17 cellular contexts compared by ENCODE assay signal in the genomic region with DNA sequence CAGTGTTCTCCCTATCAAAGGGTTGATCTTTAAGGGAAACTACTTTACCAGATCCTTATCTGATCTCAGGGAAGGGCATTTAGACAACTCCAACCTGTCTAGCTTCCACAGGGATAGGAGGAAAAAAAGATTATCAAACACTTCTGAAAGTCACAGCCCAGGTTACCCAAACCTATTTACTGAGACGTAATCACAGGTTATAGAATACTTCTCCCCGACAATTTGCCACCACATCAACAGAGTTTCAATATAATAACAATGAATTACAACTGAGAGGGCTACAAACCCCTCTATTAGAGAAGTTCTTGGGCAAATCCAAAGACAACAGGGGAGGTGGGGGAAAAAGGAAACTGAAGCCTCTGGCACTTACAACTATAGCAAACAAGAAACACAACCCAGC. TPM values are rescaled to one million over a fixed set of nuclear protein-coding genes. Genes with fewer than 3 reads are reported as not detected.
DNase-seq lines count a peak whose midpoint lies in the region; ATAC-seq, FAIRE-seq and TF ChIP-seq lines count a peak whose summit lies in the region.
"Had no signal": no experiment of that assay in that cellular context is flagged by ENCODE, and none has a peak within 500 bp of the region (broad histone marks: within the 10 kb centered on the region; RNA-seq: fewer than 3 reads in every experiment).

No MANE protein-coding gene starts in this region.

- no peak overlapping the region for H3K4me3 Mint-ChIP-seq in GM23338
- H3K4me3 Mint-ChIP-seq: CD14-positive monocyte; CD8-positive, alpha-beta T cell; H9 had no signal

- no peak for FAIRE-seq in D721Med (lab: Jason Lieb, UNC)
- FAIRE-seq: A549, HepG2 had no signal

- H3K9me3 Mint-ChIP-seq in GM23338: no peaks in the 10 kb centered on the region; the same call in 2 of the 3 replicates
- H3K9me3 Mint-ChIP-seq: CD8-positive, alpha-beta T cell had no signal

- POLR2A ChIA-PET in PC-9 (lab: Charles Lee; ENCODE audit: unreplicated experiment): interaction anchor here (0.6 kb wide), 1 partner anchor 653 kb away, joined by 3 read pairs; no protein-coding TSS in a partner anchor

- H4K20me1 ChIP-seq in GM23338 (replicated peaks; ENCODE audit: insufficient read depth) (no peaks in the 10 kb centered on the region), PC-9 (ENCODE audit: insufficient read depth) (no peaks in the 10 kb centered on the region)

- H3K27ac ChIP-seq in GM23338 (ENCODE audit: low read depth) (no peak overlapping the region), PC-9 (no peak overlapping the region), parathyroid adenoma (no peak overlapping the region)
- H3K27ac ChIP-seq: A549 had no signal

- H3K9me3 ChIP-seq in PC-9 (ENCODE audit: insufficient read depth, low read depth) (no peaks in the 10 kb centered on the region), parathyroid adenoma (ENCODE audit: control insufficient read depth, low read length) (no peaks in the 10 kb centered on the region)
- H3K9me3 ChIP-seq: A549, BE2C had no signal

- CTCF ChIA-PET in PC-9 (lab: Charles Lee): no interaction called here

- H3K4me1 ChIP-seq in GM23338 (ENCODE audit: insufficient read depth) (no peaks in the 10 kb centered on the region), PC-9 (replicated peaks; ENCODE audit: insufficient read depth) (no peaks in the 10 kb centered on the region), parathyroid adenoma (peaks cover 8% of the 10 kb centered on the region)
- H3K4me1 ChIP-seq: A549, BE2C had no signal

- H3F3A ChIP-seq in GM23338 (replicated peaks; ENCODE audit: low read depth) (no peaks in the 10 kb centered on the region), PC-9 (ENCODE audit: insufficient read depth, low read depth) (no peaks in the 10 kb centered on the region)

- intact Hi-C loops in PC-9 (cut with micrococcal nuclease; ENCODE audit: unreplicated experiment): no loop called here

- H3K79me2 ChIP-seq in GM23338 (replicated peaks; ENCODE audit: insufficient read depth) (no peaks in the 10 kb centered on the region), PC-9 (ENCODE audit: low read depth) (no peaks in the 10 kb centered on the region), parathyroid adenoma (no peaks in the 10 kb centered on the region)

- H3K36me3 ChIP-seq in GM23338 (ENCODE audit: insufficient read depth) (no peaks in the 10 kb centered on the region), PC-9 (ENCODE audit: low read depth) (no peaks in the 10 kb centered on the region), parathyroid adenoma (ENCODE audit: control insufficient read depth, insufficient read depth, low read length) (no peaks in the 10 kb centered on the region)
- H3K36me3 ChIP-seq: BE2C had no signal

- BruUV-seq in PC-9 (replicated peaks; lab: Mats Ljungman, UMichigan): no TSS peak

- TF ChIP-seq CTCF in GM23338 (conservative IDR thresholded peaks at IDR 0.05; ENCODE audit: low read depth in 2 of 2) (no peak), LNCaP clone FGC (IDR thresholded peaks at IDR 0.05; ENCODE audit: control insufficient read depth, extremely low read depth, insufficient read depth) (no peak), PC-9 (conservative IDR thresholded peaks at IDR 0.05) (no peak), parathyroid adenoma (IDR thresholded peaks at IDR 0.05) (no peak), D721Med (IDR thresholded peaks at IDR 0.05; ENCODE audit: insufficient read depth, missing control alignments) (no peak)

- H3K27me3 Mint-ChIP-seq in GM23338 (ENCODE audit: insufficient read depth, low read depth, poor library complexity): peaks cover 1% of the 10 kb centered on the region

- H2AFZ ChIP-seq in GM23338 (peak overlapping the region; percentile 25; the same call in 1 of the 2 replicates), PC-9 (no peak overlapping the region), parathyroid adenoma (peak overlapping the region; percentile 0)

- no peaks in the 10 kb centered on the region for H3K27me3 ChIP-seq in GM23338 (ENCODE audit: insufficient read depth)
- no peaks in the 10 kb centered on the region for H3K27me3 ChIP-seq in PC-9 (ENCODE audit: insufficient read depth, low read depth)
- H3K27me3 ChIP-seq in parathyroid adenoma (ENCODE audit: control insufficient read depth, insufficient read depth, low read length): no peaks in the 10 kb centered on the region

- no peaks in the 10 kb centered on the region for H3K36me3 Mint-ChIP-seq in GM23338 (ENCODE audit: low read depth)
- H3K36me3 Mint-ChIP-seq: CD14-positive monocyte had no signal

- H3K9ac ChIP-seq in parathyroid adenoma: no peak overlapping the region

- H3K9me2 ChIP-seq in GM23338 (ENCODE audit: insufficient read depth): no peaks in the 10 kb centered on the region
- no peaks in the 10 kb centered on the region for H3K9me2 ChIP-seq in PC-9 (ENCODE audit: insufficient read depth)

- DNase-seq in GM23338 (ENCODE audit: low spot score) (no peak), LNCaP clone FGC (ENCODE audit: low read depth) (peak; percentile 43), PC-9 (no peak), D721Med (ENCODE audit: insufficient read length, low spot score) (no peak), NCI-H226 (no peak)
- DNase-seq: BE2C; CD8-positive, alpha-beta T cell; COR-L47; DND-41; GF-D8; GOT3; H9 had no signal

- peaks cover 2% of the 10 kb centered on the region; the same call in 2 of the 3 replicates for H3K4me1 Mint-ChIP-seq in GM23338
- H3K4me1 Mint-ChIP-seq: CD14-positive monocyte, H9 had no signal

- no peak overlapping the region for H3K4me3 ChIP-seq in GM23338
- peak overlapping the region; percentile 35 for H3K4me3 ChIP-seq in LNCaP clone FGC (ENCODE audit: low read depth, low read length)
- no peak overlapping the region for H3K4me3 ChIP-seq in PC-9
- H3K4me3 ChIP-seq in parathyroid adenoma (ENCODE audit: low read depth, low read length): no peak overlapping the region
- H3K4me3 ChIP-seq: A549 had no signal

- no peak overlapping the region for H3K27ac Mint-ChIP-seq in GM23338
- H3K27ac Mint-ChIP-seq: CD14-positive monocyte; CD8-positive, alpha-beta T cell; H9 had no signal

- H3K4me2 ChIP-seq in GM23338 (no peak overlapping the region), PC-9 (peak overlapping the region; percentile 2; the same call in 1 of the 2 replicates), parathyroid adenoma (ENCODE audit: low read length) (peak overlapping the region; percentile 4)
- H3K4me2 ChIP-seq: A549 had no signal

- ATAC-seq in GM23338 (no peak), GM18909 (IDR thresholded peaks at IDR 0.05; ENCODE audit: poor library complexity, unreplicated experiment) (no peak)
- ATAC-seq: A549; CD8-positive, alpha-beta T cell; HepG2 had no signal

TF ChIP-seq in GM23338, 12 proteins besides CTCF, POLR2A, EP300 and RAD21 (continues in another document):
- TF ChIP-seq EZH2 (IDR thresholded peaks at IDR 0.05; ENCODE audit: low read depth, unreplicated experiment) (no peak), ZNF331 (CRISPR knock-in tag; IDR thresholded peaks at IDR 0.05; ENCODE audit: low read depth) (no peak), JUNB (IDR thresholded peaks at IDR 0.05; ENCODE audit: unreplicated experiment) (no peak), NANOG (IDR thresholded peaks at IDR 0.05; ENCODE audit: borderline replicate concordance) (no peak), ZNF114 (CRISPR knock-in tag; IDR thresholded peaks at IDR 0.05) (no peak), EZH2phosphoT487 (IDR thresholded peaks at IDR 0.05; ENCODE audit: unreplicated experiment) (no peak)
- TF ChIP-seq, protein P1, sequence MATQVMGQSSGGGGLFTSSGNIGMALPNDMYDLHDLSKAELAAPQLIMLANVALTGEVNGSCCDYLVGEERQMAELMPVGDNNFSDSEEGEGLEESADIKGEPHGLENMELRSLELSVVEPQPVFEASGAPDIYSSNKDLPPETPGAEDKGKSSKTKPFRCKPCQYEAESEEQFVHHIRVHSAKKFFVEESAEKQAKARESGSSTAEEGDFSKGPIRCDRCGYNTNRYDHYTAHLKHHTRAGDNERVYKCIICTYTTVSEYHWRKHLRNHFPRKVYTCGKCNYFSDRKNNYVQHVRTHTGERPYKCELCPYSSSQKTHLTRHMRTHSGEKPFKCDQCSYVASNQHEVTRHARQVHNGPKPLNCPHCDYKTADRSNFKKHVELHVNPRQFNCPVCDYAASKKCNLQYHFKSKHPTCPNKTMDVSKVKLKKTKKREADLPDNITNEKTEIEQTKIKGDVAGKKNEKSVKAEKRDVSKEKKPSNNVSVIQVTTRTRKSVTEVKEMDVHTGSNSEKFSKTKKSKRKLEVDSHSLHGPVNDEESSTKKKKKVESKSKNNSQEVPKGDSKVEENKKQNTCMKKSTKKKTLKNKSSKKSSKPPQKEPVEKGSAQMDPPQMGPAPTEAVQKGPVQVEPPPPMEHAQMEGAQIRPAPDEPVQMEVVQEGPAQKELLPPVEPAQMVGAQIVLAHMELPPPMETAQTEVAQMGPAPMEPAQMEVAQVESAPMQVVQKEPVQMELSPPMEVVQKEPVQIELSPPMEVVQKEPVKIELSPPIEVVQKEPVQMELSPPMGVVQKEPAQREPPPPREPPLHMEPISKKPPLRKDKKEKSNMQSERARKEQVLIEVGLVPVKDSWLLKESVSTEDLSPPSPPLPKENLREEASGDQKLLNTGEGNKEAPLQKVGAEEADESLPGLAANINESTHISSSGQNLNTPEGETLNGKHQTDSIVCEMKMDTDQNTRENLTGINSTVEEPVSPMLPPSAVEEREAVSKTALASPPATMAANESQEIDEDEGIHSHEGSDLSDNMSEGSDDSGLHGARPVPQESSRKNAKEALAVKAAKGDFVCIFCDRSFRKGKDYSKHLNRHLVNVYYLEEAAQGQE (IDR thresholded peaks at IDR 0.05; ENCODE audit: unreplicated experiment): no peak
- TF ChIP-seq, protein P2, sequence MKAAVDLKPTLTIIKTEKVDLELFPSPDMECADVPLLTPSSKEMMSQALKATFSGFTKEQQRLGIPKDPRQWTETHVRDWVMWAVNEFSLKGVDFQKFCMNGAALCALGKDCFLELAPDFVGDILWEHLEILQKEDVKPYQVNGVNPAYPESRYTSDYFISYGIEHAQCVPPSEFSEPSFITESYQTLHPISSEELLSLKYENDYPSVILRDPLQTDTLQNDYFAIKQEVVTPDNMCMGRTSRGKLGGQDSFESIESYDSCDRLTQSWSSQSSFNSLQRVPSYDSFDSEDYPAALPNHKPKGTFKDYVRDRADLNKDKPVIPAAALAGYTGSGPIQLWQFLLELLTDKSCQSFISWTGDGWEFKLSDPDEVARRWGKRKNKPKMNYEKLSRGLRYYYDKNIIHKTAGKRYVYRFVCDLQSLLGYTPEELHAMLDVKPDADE (IDR thresholded peaks at IDR 0.05): no peak

RNA-seq across cellular contexts. Expression of a gene that starts 26.3 kb away (rescaled TPM):
- total RNA-seq in GM23338 (2014; rRNA removed; shearing (Covaris generic)): 0.08 and 0.17 TPM in 2 replicates
- 0.24 and 0.87 TPM in 2 replicates for polyA plus RNA-seq in GM23338 (2016; fragmentation: Nextera tagmentation; extraction: Ambion mirVana)
- 3.1 and 4.1 TPM in 2 replicates for total RNA-seq in PC-9 (2021)
